In the genomic region with DNA sequence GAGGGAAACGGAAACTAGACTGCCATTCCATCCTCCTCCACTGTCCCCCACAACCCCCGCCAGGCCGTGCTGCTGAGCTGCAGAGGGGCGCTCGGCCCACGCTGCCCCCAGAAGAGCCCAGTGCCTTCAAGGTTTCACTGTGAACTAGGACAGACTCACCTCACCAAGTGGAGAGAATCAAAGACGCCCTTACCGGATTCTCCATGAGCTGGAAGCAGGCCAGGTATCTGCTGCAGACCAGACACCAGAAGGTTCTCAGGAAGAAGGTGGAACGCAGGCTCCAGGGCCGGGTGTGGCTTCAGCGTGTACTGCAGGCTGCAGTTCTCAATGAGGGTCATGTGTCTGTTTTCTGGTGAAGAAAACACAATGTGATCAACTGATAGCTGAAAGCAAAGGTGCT, we compare ENCODE assay signal across 15 cellular contexts. TPM values are rescaled to one million over a fixed set of nuclear protein-coding genes. Genes with fewer than 3 reads are reported as not detected.
A peak's percentile ranks its signal among the peaks of the same experiment; 100 is the strongest.
DNase-seq lines count a peak whose midpoint lies in the region; ATAC-seq and TF ChIP-seq lines count a peak whose summit lies in the region.
"Had no signal": no experiment of that assay in that cellular context is flagged by ENCODE, and none has a peak within 500 bp of the region (broad histone marks: within the 10 kb centered on the region; RNA-seq: fewer than 3 reads in every experiment).

No MANE protein-coding gene starts in this region.

- H3K4me1 ChIP-seq in BE2C (no peaks in the 10 kb centered on the region), osteoblast (ENCODE audit: insufficient read depth, low read length) (no peaks in the 10 kb centered on the region)

- H3K36me3 ChIP-seq in BE2C (peaks cover 2% of the 10 kb centered on the region; the same call in 1 of the 2 replicates), osteoblast (ENCODE audit: insufficient read depth, low read length) (peaks cover 3% of the 10 kb centered on the region)

- TF ChIP-seq CTCF in BE2C (IDR thresholded peaks at IDR 0.05; ENCODE audit: low read depth, low read length) (peak; percentile 27), VCaP (conservative IDR thresholded peaks at IDR 0.05) (no peak; the same call in 1 of the 2 replicates), osteoblast (IDR thresholded peaks at IDR 0.05; ENCODE audit: extremely low read depth, low read depth, low read length) (no peak)

- H3K9me3 ChIP-seq in BE2C (no peaks in the 10 kb centered on the region), osteoblast (ENCODE audit: low read depth, low read length) (no peaks in the 10 kb centered on the region)

- DNase-seq in BE2C (peak; percentile 58), ELF-1 (ENCODE audit: low read depth, low spot score) (peak; percentile 47), osteoblast (ENCODE audit: insufficient read length, low spot score, missing footprints) (peak; percentile 61), NCI-H1048 (lab: John Stamatoyannopoulos, UW) (no peak), HuH-7 (ENCODE audit: low spot score) (no peak)
- DNase-seq: ACHN; CD8-positive, alpha-beta T cell; GM23248; MV-4-11; NCI-H1436 treated with DMSO at 0.1 percent for 48 hours; NCI-H2107; NCI-H524 treated with DMSO at 0.1 percent for 48 hours had no signal

- no peak overlapping the region for H3K4me2 ChIP-seq in osteoblast (ENCODE audit: insufficient read depth, low read length)

- no peak for ATAC-seq in GM21360 (IDR thresholded peaks at IDR 0.05; ENCODE audit: unreplicated experiment)
- ATAC-seq: CD8-positive, alpha-beta T cell; HCT116 had no signal

- no peaks in the 10 kb centered on the region for H3K27me3 ChIP-seq in BE2C
- H3K27me3 ChIP-seq in osteoblast (ENCODE audit: insufficient read depth, low read length), result no peaks in the 10 kb centered on the region

- peak overlapping the region; percentile 22; the same call in 1 of the 2 replicates for H3K27ac ChIP-seq in VCaP
- no peak overlapping the region for H3K27ac ChIP-seq in osteoblast (ENCODE audit: low read depth, low read length)
- H3K27ac ChIP-seq: GM23248 had no signal

- no peak overlapping the region for H3K4me3 ChIP-seq in BE2C (ENCODE audit: low read depth, low read length)
- H3K4me3 ChIP-seq in osteoblast (ENCODE audit: insufficient read depth, low read length), result no peak overlapping the region
- H3K4me3 ChIP-seq: GM23248 had no signal

- no peaks in the 10 kb centered on the region for H3K79me2 ChIP-seq in osteoblast (ENCODE audit: insufficient read depth, low read length)

- H4K20me1 ChIP-seq in osteoblast (ENCODE audit: insufficient read depth, low read length), result no peaks in the 10 kb centered on the region

- H2AFZ ChIP-seq in osteoblast (ENCODE audit: low read length), result no peak overlapping the region
- H2AFZ ChIP-seq: GM23248 had no signal

RNA-seq across cellular contexts. Expression of a gene that starts 30.6 kb away (rescaled TPM):
- 13.0 TPM for polyA plus RNA-seq in BE2C (2012; ENCODE audit: insufficient read depth, insufficient read length, low read depth)
- total RNA-seq in osteoblast, result 6.5 and 8.0 TPM in 2 replicates

Comparison
In these comparisons a context has a peak if more than half of its experiments do, and no peak if none do; other contexts are left out.
1. DNase-seq: peak in BE2C (single experiment), ELF-1 (single experiment) and osteoblast (single experiment); none in NCI-H1048 (single experiment) and HuH-7 (single experiment).